ENCODE assay signal across 25 cellular contexts in the genomic region with DNA sequence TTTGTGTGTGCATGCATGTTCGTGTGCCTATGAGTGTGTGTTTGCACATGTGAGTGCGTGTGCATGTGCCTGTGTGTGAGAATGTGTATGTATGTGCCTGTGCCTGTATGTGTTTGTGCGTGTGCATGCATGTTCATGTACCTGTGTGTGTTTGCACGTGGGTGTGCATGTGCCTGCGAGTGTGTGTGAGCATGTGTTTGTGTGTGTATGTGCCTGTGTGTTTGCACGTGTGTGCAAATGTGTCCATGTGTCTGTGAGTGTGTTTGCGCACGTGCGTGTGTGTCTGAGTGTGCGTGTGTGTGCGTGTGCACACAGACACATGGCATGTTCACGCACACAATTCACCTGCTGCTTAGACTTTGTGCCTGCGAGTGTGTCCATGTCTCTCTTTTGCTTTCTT.
A peak's percentile ranks its signal among the peaks of the same experiment; 100 is the strongest.
DNase-seq lines count a peak whose midpoint lies in the region; ATAC-seq, FAIRE-seq and TF ChIP-seq lines count a peak whose summit lies in the region.
"Had no signal": no experiment of that assay in that cellular context is flagged by ENCODE, and none has a peak within 500 bp of the region (broad histone marks: within the 10 kb centered on the region; RNA-seq: fewer than 3 reads in every experiment).

No MANE protein-coding gene starts in this region.

- H3K4me2 ChIP-seq in H1 (ENCODE audit: insufficient read depth in 1 of 2, low read depth in 2 of 2, low read length in 2 of 2) (no peak overlapping the region), neural progenitor cell (no peak overlapping the region)
- H3K4me2 ChIP-seq: A549; BLaER1 treated with 17β-estradiol and CSF1 and Interleukin-3, amounts not matched to agents 10 nM and 100 nM had no signal

- no peak overlapping the region for H3K14ac ChIP-seq in H1 (ENCODE audit: insufficient read length)

- H3K4me1 Mint-ChIP-seq in WTC11 (no peaks in the 10 kb centered on the region), neural progenitor cell (peaks cover 23% of the 10 kb centered on the region)
- H3K4me1 Mint-ChIP-seq: CD14-positive monocyte; CD8-positive, alpha-beta memory T cell had no signal

- H3K4me1 ChIP-seq in H1 (replicated peaks in 1 of 4; ENCODE audit: control insufficient read depth in 3 of 4, insufficient read depth in 4 of 4, low read length in 3 of 4) = no peaks in the 10 kb centered on the region
- peaks cover 4% of the 10 kb centered on the region for H3K4me1 ChIP-seq in neural progenitor cell
- H3K4me1 ChIP-seq: A549, BE2C had no signal

- peaks cover 7% of the 10 kb centered on the region for H3F3A ChIP-seq in neural progenitor cell (ENCODE audit: low read depth)

- TF ChIP-seq POLR2A in H1 (IDR thresholded peaks at IDR 0.05; ENCODE audit: control extremely low read depth in 1 of 2, low read depth in 2 of 2, low read length in 2 of 2) = no peak

- ATAC-seq in WTC11 (no peak), left lobe of liver (no peak)
- ATAC-seq: A549, GM12878 had no signal

- H3K9ac ChIP-seq in H1 (replicated peaks in 1 of 4; ENCODE audit: extremely low read depth in 1 of 4, low read depth in 3 of 4, low read length in 3 of 4) (no peak overlapping the region), neural progenitor cell (no peak overlapping the region)
- H3K9ac ChIP-seq: BLaER1 treated with 17β-estradiol and CSF1 and Interleukin-3, amounts not matched to agents 10 nM and 100 nM; GM23248 had no signal

- H2BK15ac ChIP-seq in H1 (ENCODE audit: low read length) = no peak overlapping the region

- H3K4me3 Mint-ChIP-seq in WTC11 = no peak overlapping the region
- H3K4me3 Mint-ChIP-seq in neural progenitor cell = peak overlapping the region; percentile 25
- H3K4me3 Mint-ChIP-seq: CD14-positive monocyte; CD4-positive, alpha-beta T cell; CD8-positive, alpha-beta memory T cell; HFFc6 had no signal

- H3K27me3 Mint-ChIP-seq in WTC11 (ENCODE audit: low read depth) = peaks cover 19% of the 10 kb centered on the region
- H3K27me3 Mint-ChIP-seq in neural progenitor cell (ENCODE audit: insufficient read depth, low read depth) = peaks cover 11% of the 10 kb centered on the region
- H3K27me3 Mint-ChIP-seq: CD4-positive, alpha-beta T cell; CD8-positive, alpha-beta memory T cell had no signal

- POLR2A ChIA-PET in WTC11 (lab: Charles Lee) (no interaction called here), H1 (lab: Charles Lee; ENCODE audit: partially characterized antibody) (no interaction called here)

- H3K23ac ChIP-seq in H1 (ENCODE audit: insufficient read length) = no peak overlapping the region

- TF ChIP-seq CTCF in WTC11 (IDR thresholded peaks at IDR 0.05) = no peak
- TF ChIP-seq CTCF in H1 (IDR thresholded peaks at IDR 0.05; ENCODE audit: control extremely low read depth in 1 of 3, insufficient read depth in 1 of 3, low read depth in 1 of 3, low read length in 3 of 3) = no peak
- TF ChIP-seq CTCF in neural progenitor cell (IDR thresholded peaks at IDR 0.05) = no peak

- peaks cover 0 to 6% of the 10 kb centered on the region in 2 experiments for H4K20me1 ChIP-seq in H1 (replicated peaks in 1 of 2; ENCODE audit: control insufficient read depth in 1 of 2, insufficient read depth in 2 of 2, low read length in 2 of 2)
- no peaks in the 10 kb centered on the region for H4K20me1 ChIP-seq in neural progenitor cell (ENCODE audit: low read depth)
- H4K20me1 ChIP-seq: BLaER1 treated with 17β-estradiol and CSF1 and Interleukin-3, amounts not matched to agents 10 nM and 100 nM had no signal

- H3K4me3 ChIP-seq in H1 (ENCODE audit: extremely low read depth in 1 of 4, insufficient read depth in 2 of 4, low read depth in 3 of 4, low read length in 4 of 4) (no peak overlapping the region), neural progenitor cell (no peak overlapping the region)
- H3K4me3 ChIP-seq: A549; BLaER1 treated with 17β-estradiol and CSF1 and Interleukin-3, amounts not matched to agents 10 nM and 100 nM; GM12878; GM23248 had no signal

- no peak for TF ChIP-seq RAD21 in H1 (IDR thresholded peaks at IDR 0.05 in 1 of 2, conservative IDR thresholded peaks at IDR 0.05 in 1 of 2; ENCODE audit: low read depth in 2 of 2, low read length in 2 of 2)

- H3K36me3 Mint-ChIP-seq in WTC11 (peaks cover 51% of the 10 kb centered on the region), neural progenitor cell (peaks cover 3% of the 10 kb centered on the region)
- H3K36me3 Mint-ChIP-seq: CD14-positive monocyte had no signal

- no peaks in the 10 kb centered on the region for H3K79me2 ChIP-seq in H1 (ENCODE audit: control insufficient read depth in 1 of 2, insufficient read depth in 2 of 2, low read length in 2 of 2)
- H3K79me2 ChIP-seq in neural progenitor cell (ENCODE audit: low read depth) = no peaks in the 10 kb centered on the region

- no peaks in the 10 kb centered on the region for H3K9me3 ChIP-seq in H1 (ENCODE audit: insufficient read depth in 2 of 2, low read depth in 1 of 2, low read length in 1 of 2)
- no peaks in the 10 kb centered on the region for H3K9me3 ChIP-seq in neural progenitor cell (ENCODE audit: low read depth)
- H3K9me3 ChIP-seq: A549, BE2C had no signal

- H3K27ac Mint-ChIP-seq in WTC11 (0 out of 2 replicates have a peak overlapping the region, but pooled peaks have one; percentile 18), neural progenitor cell (peak overlapping the region; percentile 75)
- H3K27ac Mint-ChIP-seq: CD14-positive monocyte; CD4-positive, alpha-beta T cell; CD8-positive, alpha-beta memory T cell; HFFc6 had no signal

- H2BK5ac ChIP-seq in H1 (ENCODE audit: low read depth, low read length) = peak overlapping the region; percentile 12; the same call in 1 of the 2 replicates

- H3K56ac ChIP-seq in H1 (replicated peaks; ENCODE audit: insufficient read length, low read depth, low read length) = no peak overlapping the region

- TF ChIP-seq EP300 in H1 (IDR thresholded peaks at IDR 0.05; ENCODE audit: borderline replicate concordance in 1 of 2, low read depth in 2 of 2, low read length in 2 of 2) = no peak

- H3K79me1 ChIP-seq in H1 (ENCODE audit: low read depth, low read length) = no peaks in the 10 kb centered on the region

- H2AK5ac ChIP-seq in H1 (ENCODE audit: low read depth, low read length) = 0 out of 2 replicates have a peak overlapping the region, but pooled peaks have one; percentile 66

- 91% methylated on average over 13 of the region's 13 CpGs; no CpG with 5 or more reads in 1 of the 2 experiments for WGBS in H1 (ENCODE audit: extremely low coverage in 1 of 2, insufficient coverage in 1 of 2, insufficient read length in 1 of 2, insufficient replicate concordance in 2 of 2, low coverage in 1 of 2, low lambda C conversion rate in 2 of 2, missing lambda C conversion rate in 1 of 2), 2 experiments

- H2AFZ ChIP-seq in H1 (ENCODE audit: low read length) = no peak overlapping the region
- H2AFZ ChIP-seq in neural progenitor cell (replicated peaks) = no peak overlapping the region
- H2AFZ ChIP-seq: GM23248 had no signal

- CTCF ChIA-PET in WTC11 (lab: Charles Lee) (no interaction called here), H1 (lab: Charles Lee; ENCODE audit: partially characterized antibody) (no interaction called here)

- H4K8ac ChIP-seq in H1 (ENCODE audit: extremely low read depth, insufficient read depth, low read length) = no peak overlapping the region

- FAIRE-seq in H1 (lab: Jason Lieb, UNC) = no peak
- FAIRE-seq: A549, D721Med, GM12878, GM19239 had no signal

- no peak overlapping the region for H4K91ac ChIP-seq in H1 (replicated peaks; ENCODE audit: insufficient read length, low read length)

- DNase-seq in WTC11 (ENCODE audit: low spot score) (no peak), H1 (ENCODE audit: low read depth in 1 of 2, low spot score in 2 of 2) (no peak), neural progenitor cell (ENCODE audit: low spot score) (no peak), HCEC 1CT (no peak), left lobe of liver (ENCODE audit: low spot score) (no peak)
- DNase-seq in activated CD4-positive, alpha-beta T cell treated with anti-CD3 and anti-CD28 coated beads for 4 hours = no peak
- DNase-seq: 8988T; ACHN; AML-193; BE2C; CD4-positive, alpha-beta T cell; CD8-positive, alpha-beta memory T cell; DMS 273 treated with DMSO at 0.1 percent for 48 hours; DMS79; EL; GDM1; GM23248; H9; HFFc6 had no signal

- H3K36me3 ChIP-seq in H1 (ENCODE audit: control insufficient read depth in 2 of 4, insufficient read depth in 4 of 4, low read length in 3 of 4) (no peaks in the 10 kb centered on the region; a peak in 1 of 8 replicates), neural progenitor cell (no peaks in the 10 kb centered on the region)
- H3K36me3 ChIP-seq: BE2C; BLaER1 treated with 17β-estradiol and CSF1 and Interleukin-3, amounts not matched to agents 10 nM and 100 nM had no signal

- H2BK120ac ChIP-seq in H1 (replicated peaks; ENCODE audit: low read depth, low read length) = no peak overlapping the region

- peak overlapping the region; percentile 62; the same call in 1 of the 2 replicates for H2BK12ac ChIP-seq in H1 (ENCODE audit: low read depth, low read length)

- no peak overlapping the region for H4K5ac ChIP-seq in H1 (ENCODE audit: insufficient read length, low read depth, low read length)

- H3K27ac ChIP-seq in H1 (ENCODE audit: low read depth, low read length) (no peak overlapping the region), neural progenitor cell (no peak overlapping the region)
- H3K27ac ChIP-seq: A549; BLaER1 treated with 17β-estradiol and CSF1 and Interleukin-3, amounts not matched to agents 10 nM and 100 nM; GM23248 had no signal

- H3K27me3 ChIP-seq in H1 (replicated peaks in 1 of 4; ENCODE audit: control insufficient read depth in 3 of 4, extremely low read depth in 1 of 4, insufficient read depth in 3 of 4, low read length in 3 of 4) (no peaks in the 10 kb centered on the region; a peak in 2 of 7 replicates), neural progenitor cell (no peaks in the 10 kb centered on the region)
- H3K27me3 ChIP-seq: BE2C; BLaER1 treated with 17β-estradiol and CSF1 and Interleukin-3, amounts not matched to agents 10 nM and 100 nM had no signal

- no peak overlapping the region for H3K4ac ChIP-seq in H1 (replicated peaks; ENCODE audit: insufficient read length, low read depth, low read length)

- H2BK20ac ChIP-seq in H1 (ENCODE audit: low read length) = no peak overlapping the region

- no peak overlapping the region for H3K18ac ChIP-seq in H1 (ENCODE audit: extremely low read depth, low read length)

- peaks cover 45% of the 10 kb centered on the region for H3K9me3 Mint-ChIP-seq in WTC11
- peaks cover 7% of the 10 kb centered on the region for H3K9me3 Mint-ChIP-seq in neural progenitor cell

- H3K23me2 ChIP-seq in H1 (ENCODE audit: low read depth, low read length) = no peaks in the 10 kb centered on the region

TF ChIP-seq in WTC11, 78 proteins besides CTCF, POLR2A, EP300 and RAD21 (continues in another document):
- no peak for TF ChIP-seq GABPB1 (CRISPR knock-in tag; IDR thresholded peaks at IDR 0.05)
- no peak for TF ChIP-seq NFE2L1 (CRISPR knock-in tag; IDR thresholded peaks at IDR 0.05)
- TF ChIP-seq SMAD3 (CRISPR knock-in tag; IDR thresholded peaks at IDR 0.05; ENCODE audit: borderline replicate concordance) = no peak
- no peak for TF ChIP-seq ZBTB21 (CRISPR knock-in tag; IDR thresholded peaks at IDR 0.05; ENCODE audit: borderline replicate concordance)

TF ChIP-seq in H1, 55 proteins besides CTCF, POLR2A, EP300 and RAD21:
- no peak for TF ChIP-seq YY1 (IDR thresholded peaks at IDR 0.05; ENCODE audit: low read depth, low read length)
- no peak for TF ChIP-seq NRF1 (IDR thresholded peaks at IDR 0.05; ENCODE audit: low read depth, low read length)
- TF ChIP-seq PHF8 (conservative IDR thresholded peaks at IDR 0.05; ENCODE audit: low read depth, low read length) = no peak
